Comparison of ENCODE assay signal across 8 cellular contexts in the genomic region with DNA sequence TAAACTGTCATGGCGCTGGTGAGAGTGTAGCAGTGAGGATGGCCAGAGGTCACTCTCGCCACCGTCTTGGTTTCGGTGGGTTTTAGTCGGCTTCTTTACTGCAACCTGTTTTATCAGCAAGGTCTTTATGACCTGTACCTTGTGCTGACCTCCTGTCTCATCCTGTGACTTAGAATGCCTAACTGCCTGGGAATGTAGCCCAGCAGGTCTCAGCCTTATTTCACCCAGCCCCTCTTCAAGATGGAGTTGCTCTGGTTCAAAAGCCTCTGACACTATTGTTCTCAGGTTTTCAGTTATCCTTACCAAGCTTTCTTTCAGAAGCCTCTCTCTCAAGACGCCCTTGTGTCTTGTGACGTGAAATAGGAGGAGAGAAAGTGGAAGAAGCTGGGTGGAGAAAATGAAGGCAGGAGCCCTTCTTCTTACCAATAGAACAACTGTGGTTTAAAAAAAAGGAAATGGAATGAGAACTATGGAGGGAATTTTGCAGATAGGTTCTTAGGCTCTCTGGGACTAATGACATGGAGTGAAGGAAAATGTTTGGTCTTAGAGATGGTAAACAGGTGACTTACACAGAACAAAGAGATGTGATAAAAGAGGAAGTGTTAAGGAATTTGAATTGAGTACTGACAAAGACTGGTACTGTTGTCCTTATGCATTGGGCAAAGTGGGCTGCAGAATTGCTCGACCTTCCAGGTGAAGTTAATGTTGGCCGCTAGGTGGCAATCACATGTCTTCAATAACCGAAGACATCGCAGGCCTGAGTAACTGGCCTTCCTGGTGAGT.
DNase-seq lines count a peak whose midpoint lies in the region; ATAC-seq and TF ChIP-seq lines count a peak whose summit lies in the region.

No MANE protein-coding gene starts in this region.

- H3K4me3 Mint-ChIP-seq in activated CD4-positive, alpha-beta memory T cell treated with anti-CD3 and anti-CD28 coated beads, Interleukin-2, amount 10 ng/mL, durations not matched to agents 7 days and 5 days, result no peak overlapping the region
- no peak overlapping the region for H3K4me3 Mint-ChIP-seq in endothelial cell (ENCODE audit: unreplicated experiment)

- H3K27ac ChIP-seq in stomach, result peak overlapping the region in 1 of 5 donors; percentile 23

- TF ChIP-seq EP300 in stomach (IDR thresholded peaks at IDR 0.05), result no peak

- ATAC-seq in GM19397 (IDR thresholded peaks at IDR 0.05; ENCODE audit: unreplicated experiment) (peak; percentile 90), HG03558 (IDR thresholded peaks at IDR 0.05; ENCODE audit: extremely low read depth, unreplicated experiment) (peak; percentile 70), mucosa of descending colon (peak; percentile 91)

- peaks cover 11% of the 10 kb centered on the region for H3K27me3 Mint-ChIP-seq in activated CD4-positive, alpha-beta memory T cell treated with anti-CD3 and anti-CD28 coated beads, Interleukin-2, amount 10 ng/mL, durations not matched to agents 7 days and 5 days
- H3K27me3 Mint-ChIP-seq in endothelial cell (ENCODE audit: unreplicated experiment), result no peaks in the 10 kb centered on the region

- H3K27ac Mint-ChIP-seq in activated CD4-positive, alpha-beta memory T cell treated with anti-CD3 and anti-CD28 coated beads, Interleukin-2, amount 10 ng/mL, durations not matched to agents 7 days and 5 days, result no peak overlapping the region
- H3K27ac Mint-ChIP-seq in endothelial cell (ENCODE audit: unreplicated experiment), result no peak overlapping the region

- H3K9me3 ChIP-seq in mucosa of descending colon (no peaks in the 10 kb centered on the region), stomach (no peaks in the 10 kb centered on the region)

- intact Hi-C loops in mucosa of descending colon (cut with DNase I, micrococcal nuclease) (no loop called here), stomach (cut with DNase I; ENCODE audit: low total_unique reads) (loop anchor here (10.0 kb wide), 2 partner anchors 182 to 372 kb away; no protein-coding TSS in a partner anchor)

- WGBS in stomach, 5 donors, result 39 to 49% (median 40%) methylated on average over 11 of the region's 11 CpGs

- TF ChIP-seq CTCF in endothelial cell (IDR thresholded peaks at IDR 0.05; ENCODE audit: unreplicated experiment) (peak; percentile 78), mucosa of descending colon (IDR thresholded peaks at IDR 0.05) (peak; percentile 51), stomach (IDR thresholded peaks at IDR 0.05) (peak in 6 of 7 experiments; percentile 46 to 75 (median 65))

- CTCF ChIA-PET in activated CD4-positive, alpha-beta memory T cell treated with anti-CD3 and anti-CD28 coated beads, Interleukin-2, amount 10 ng/mL, durations not matched to agents 7 days and 5 days (lab: Charles Lee), result interaction anchor here (1.4 to 3.2 kb wide), 5 partner anchors 10 to 480 kb away, joined by 5 to 42 read pairs (median 19); no protein-coding TSS in a partner anchor

- no peaks in the 10 kb centered on the region for H3K27me3 ChIP-seq in stomach

- peak; percentile 42 for DNase-seq in CMK (ENCODE audit: low read depth)
- DNase-seq in NCI-H748 (lab: John Stamatoyannopoulos, UW; ENCODE audit: unreplicated experiment), result peak; percentile 94
- DNase-seq in activated CD4-positive, alpha-beta memory T cell treated with anti-CD3 and anti-CD28 coated beads, Interleukin-2, amount 10 ng/mL, durations not matched to agents 7 days and 5 days, result peak; percentile 54
- DNase-seq in endothelial cell (ENCODE audit: low spot score), result peak; percentile 64
- peak in 2 of 3 donors; percentile 36 to 87 for DNase-seq in mucosa of descending colon
- peak; percentile 75 for DNase-seq in stomach

- no peaks in the 10 kb centered on the region for H3K4me1 ChIP-seq in mucosa of descending colon (ENCODE audit: low read depth)
- peaks cover 0 to 13% (median 8%) of the 10 kb centered on the region in 4 donors for H3K4me1 ChIP-seq in stomach

- H3K4me3 ChIP-seq in mucosa of descending colon, result no peak overlapping the region
- no peak overlapping the region for H3K4me3 ChIP-seq in stomach

- H3K36me3 Mint-ChIP-seq in activated CD4-positive, alpha-beta memory T cell treated with anti-CD3 and anti-CD28 coated beads, Interleukin-2, amount 10 ng/mL, durations not matched to agents 7 days and 5 days (ENCODE audit: low read depth), result no peaks in the 10 kb centered on the region
- no peaks in the 10 kb centered on the region for H3K36me3 Mint-ChIP-seq in endothelial cell (ENCODE audit: low read depth, unreplicated experiment)

- no peaks in the 10 kb centered on the region for H3K36me3 ChIP-seq in mucosa of descending colon (ENCODE audit: low read depth)
- H3K36me3 ChIP-seq in stomach, result no peaks in the 10 kb centered on the region

- H3K4me1 Mint-ChIP-seq in activated CD4-positive, alpha-beta memory T cell treated with anti-CD3 and anti-CD28 coated beads, Interleukin-2, amount 10 ng/mL, durations not matched to agents 7 days and 5 days, result no peaks in the 10 kb centered on the region
- H3K4me1 Mint-ChIP-seq in endothelial cell (ENCODE audit: unreplicated experiment), result peaks cover 5% of the 10 kb centered on the region

- TF ChIP-seq POLR2A in stomach (IDR thresholded peaks at IDR 0.05), result no peak

- POLR2A ChIA-PET in activated CD4-positive, alpha-beta memory T cell treated with anti-CD3 and anti-CD28 coated beads, Interleukin-2, amount 10 ng/mL, durations not matched to agents 7 days and 5 days (lab: Charles Lee), result interaction anchor here (0.9 kb wide), 1 partner anchor 11 kb away, joined by 3 read pairs; no protein-coding TSS in a partner anchor

- no peaks in the 10 kb centered on the region for H3K9me3 Mint-ChIP-seq in activated CD4-positive, alpha-beta memory T cell treated with anti-CD3 and anti-CD28 coated beads, Interleukin-2, amount 10 ng/mL, durations not matched to agents 7 days and 5 days
- H3K9me3 Mint-ChIP-seq in endothelial cell (ENCODE audit: unreplicated experiment), result no peaks in the 10 kb centered on the region

Comparison
In these comparisons a context has a peak if more than half of its experiments do, and no peak if none do; other contexts are left out.
1. DNase-seq: peak in every context shown above with its lines; median percentile 94 in NCI-H748; 75 in stomach; 64 in endothelial cell; 62 in mucosa of descending colon; 54 in activated CD4-positive, alpha-beta memory T cell treated with anti-CD3 and anti-CD28 coated beads, Interleukin-2, amount 10 ng/mL, durations not matched to agents 7 days and 5 days; 42 in CMK.